Comparison of ENCODE assay signal across 27 cellular contexts in the genomic region with DNA sequence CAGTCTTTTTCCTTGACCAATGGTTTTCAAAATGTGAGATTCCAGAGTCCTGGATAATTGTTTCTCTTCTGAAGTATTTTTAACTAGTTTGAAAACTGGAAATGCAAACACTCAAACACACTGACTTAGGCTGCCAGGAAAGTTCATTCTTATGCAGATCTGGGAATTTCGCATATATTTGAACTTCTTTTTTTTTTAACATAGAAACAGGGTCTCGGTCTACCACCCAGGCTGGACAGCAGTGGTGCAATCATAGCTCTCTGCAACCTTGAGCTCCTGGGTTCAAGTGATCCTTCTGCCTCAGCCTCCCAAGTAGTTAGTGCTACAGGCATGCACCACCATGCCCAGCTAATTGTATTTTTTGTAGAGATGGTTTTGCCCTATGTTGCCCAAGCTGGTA.
"Had no signal": no experiment of that assay in that cellular context is flagged by ENCODE, and none has a peak within 500 bp of the region (broad histone marks: within the 10 kb centered on the region; RNA-seq: fewer than 3 reads in every experiment).

No MANE protein-coding gene starts in this region.

- H3K27me3 ChIP-seq: brain microvascular endothelial cell, dorsolateral prefrontal cortex had no signal

- ATAC-seq: activated CD8-positive, alpha-beta T cell treated with anti-CD3 and anti-CD28 coated beads for 36 hours; activated T-cell treated with anti-CD3 and anti-CD28 coated beads, Interleukin-2, amount 50 U/mL, for 4 hours; activated T-helper 17 cell treated with anti-CD3 and anti-CD28 coated beads, Interleukin-2, amount 50 U/mL, for 72 hours; esophagus mucosa had no signal

- DNase-seq: activated CD4-positive, alpha-beta T cell treated with anti-CD3 and anti-CD28 coated beads for 1 hour; activated CD4-positive, alpha-beta T cell treated with anti-CD3 and anti-CD28 coated beads for 4 hours; activated CD4-positive, alpha-beta T cell treated with anti-CD3 and anti-CD28 coated beads, Interleukin-2, amount 10 ng/mL, durations not matched to agents 7 days and 5 days; activated CD4-positive, alpha-beta T cell treated with anti-CD3 and anti-CD28 coated beads, Interleukin-2, amount 50 U/mL, for 4 hours; activated CD8-positive, alpha-beta memory T cell treated with anti-CD3 and anti-CD28 coated beads for 24 hours; activated CD8-positive, alpha-beta T cell treated with anti-CD3 and anti-CD28 coated beads for 36 hours; activated effector memory CD4-positive, alpha-beta T cell treated with Interleukin-2 at 50 U/mL for 16 hours; activated gamma-delta T cell treated with Interleukin-2 at 50 U/mL for 16 hours; activated naive CD4-positive, alpha-beta T cell treated with anti-CD3 and anti-CD28 coated beads, Interleukin-2, amount 50 U/mL, for 16 hours; activated naive CD4-positive, alpha-beta T cell treated with Interleukin-2 at 50 U/mL for 16 hours; activated T-cell treated with anti-CD3 and anti-CD28 coated beads, Interleukin-2, amount 50 U/mL, for 4 hours; amniotic stem cell; anterior cingulate cortex; brain microvascular endothelial cell; dorsolateral prefrontal cortex; effector memory CD4-positive, alpha-beta T cell; endodermal cell; foreskin fibroblast; T-helper 2 cell had no signal

- H3K27ac ChIP-seq: brain microvascular endothelial cell, coronary artery, dorsolateral prefrontal cortex had no signal

- H3K4me3 Mint-ChIP-seq: activated CD4-positive, alpha-beta T cell treated with anti-CD3 and anti-CD28 coated beads, Interleukin-2, amount 10 ng/mL, durations not matched to agents 7 days and 5 days; activated CD8-positive, alpha-beta T cell treated with anti-CD3 and anti-CD28 coated beads for 36 hours; activated naive CD8-positive, alpha-beta T cell; activated T-cell treated with anti-CD3 and anti-CD28 coated beads, Interleukin-2, amount 50 U/mL, for 4 hours; activated T-helper 17 cell treated with anti-CD3 and anti-CD28 coated beads, Interleukin-2, amount 50 U/mL, for 72 hours; central memory CD8-positive, alpha-beta T cell; dendritic cell treated with granulocyte-macrophage colony-stimulating factor and Interleukin-4, amounts not matched to agents 40 ng/mL and 50 ng/mL, for 4 days; endodermal cell had no signal

- H3K36me3 ChIP-seq: brain microvascular endothelial cell had no signal

- FAIRE-seq: astrocyte, frontal cortex had no signal

- H3K4me3 ChIP-seq: coronary artery, dorsolateral prefrontal cortex had no signal

- H3K27me3 Mint-ChIP-seq: activated CD4-positive, alpha-beta T cell treated with anti-CD3 and anti-CD28 coated beads, Interleukin-2, amount 10 ng/mL, durations not matched to agents 7 days and 5 days; activated CD8-positive, alpha-beta T cell treated with anti-CD3 and anti-CD28 coated beads for 36 hours; activated naive CD8-positive, alpha-beta T cell; activated T-helper 17 cell treated with anti-CD3 and anti-CD28 coated beads, Interleukin-2, amount 50 U/mL, for 72 hours; central memory CD8-positive, alpha-beta T cell; dendritic cell treated with granulocyte-macrophage colony-stimulating factor and Interleukin-4, amounts not matched to agents 40 ng/mL and 50 ng/mL, for 4 days had no signal

- H3K4me1 Mint-ChIP-seq: activated CD4-positive, alpha-beta T cell treated with anti-CD3 and anti-CD28 coated beads, Interleukin-2, amount 10 ng/mL, durations not matched to agents 7 days and 5 days had no signal

- H3K9me3 Mint-ChIP-seq: activated CD4-positive, alpha-beta T cell treated with anti-CD3 and anti-CD28 coated beads, Interleukin-2, amount 10 ng/mL, durations not matched to agents 7 days and 5 days; activated CD8-positive, alpha-beta T cell treated with anti-CD3 and anti-CD28 coated beads for 36 hours; activated T-helper 17 cell treated with anti-CD3 and anti-CD28 coated beads, Interleukin-2, amount 50 U/mL, for 72 hours; central memory CD8-positive, alpha-beta T cell had no signal

- H3K27ac Mint-ChIP-seq: activated CD4-positive, alpha-beta T cell treated with anti-CD3 and anti-CD28 coated beads, Interleukin-2, amount 10 ng/mL, durations not matched to agents 7 days and 5 days; activated CD8-positive, alpha-beta T cell treated with anti-CD3 and anti-CD28 coated beads for 36 hours; activated naive CD8-positive, alpha-beta T cell; activated T-helper 17 cell treated with anti-CD3 and anti-CD28 coated beads, Interleukin-2, amount 50 U/mL, for 72 hours; dendritic cell treated with granulocyte-macrophage colony-stimulating factor and Interleukin-4, amounts not matched to agents 40 ng/mL and 50 ng/mL, for 4 days; endodermal cell had no signal
